3 cellular contexts compared by ENCODE assay signal in genomic region chr15:41485226-41485625, GRCh38.
TF ChIP-seq lines count a peak whose summit lies in the region.

No MANE protein-coding gene starts in this region.

TF ChIP-seq in IMR-90, 13 proteins besides CTCF, POLR2A, EP300 and RAD21:
- TF ChIP-seq MXI1 (IDR thresholded peaks at IDR 0.05; ENCODE audit: borderline replicate concordance, low read depth, low read length) (no peak), SMC3 (IDR thresholded peaks at IDR 0.05; ENCODE audit: low read depth, low read length) (no peak), CHD1 (IDR thresholded peaks at IDR 0.05; ENCODE audit: low read depth, low read length) (no peak)
TF ChIP-seq in IMR-90: peak in this region for 0.

TF ChIP-seq in WTC11, 78 proteins besides CTCF, POLR2A, EP300 and RAD21:
- TF ChIP-seq TEAD1 (CRISPR knock-in tag; IDR thresholded peaks at IDR 0.05) (no peak), ZNF416 (CRISPR knock-in tag; IDR thresholded peaks at IDR 0.05) (no peak), NR2C2 (CRISPR knock-in tag; IDR thresholded peaks at IDR 0.05) (no peak), HMGXB4 (CRISPR knock-in tag; IDR thresholded peaks at IDR 0.05) (no peak), OVOL2 (CRISPR knock-in tag; IDR thresholded peaks at IDR 0.05; ENCODE audit: borderline replicate concordance) (no peak), TP53 (CRISPR knock-in tag; IDR thresholded peaks at IDR 0.05) (no peak), KAT7 (CRISPR knock-in tag; IDR thresholded peaks at IDR 0.05; ENCODE audit: borderline replicate concordance) (no peak), NR3C1 (CRISPR knock-in tag; conservative IDR thresholded peaks at IDR 0.05; ENCODE audit: low read depth) (no peak), ATF2 (CRISPR knock-in tag; IDR thresholded peaks at IDR 0.05; ENCODE audit: borderline replicate concordance, low read depth) (no peak), MYBL2 (CRISPR knock-in tag; IDR thresholded peaks at IDR 0.05) (no peak), NFYB (CRISPR knock-in tag; conservative IDR thresholded peaks at IDR 0.05; ENCODE audit: low read depth) (no peak), EMX1 (CRISPR knock-in tag; IDR thresholded peaks at IDR 0.05) (no peak), IRF1 (CRISPR knock-in tag; IDR thresholded peaks at IDR 0.05) (no peak), ZNF671 (CRISPR knock-in tag; IDR thresholded peaks at IDR 0.05) (no peak), ATF1 (CRISPR knock-in tag; IDR thresholded peaks at IDR 0.05) (no peak), ATF3 (CRISPR knock-in tag; conservative IDR thresholded peaks at IDR 0.05) (no peak), SOX15 (CRISPR knock-in tag; IDR thresholded peaks at IDR 0.05) (no peak)

TF ChIP-seq in HepG2, 621 proteins besides CTCF, POLR2A, EP300 and RAD21:
- TF ChIP-seq KDM2A (CRISPR knock-in tag; IDR thresholded peaks at IDR 0.05; ENCODE audit: borderline replicate concordance, low read depth) (no peak), BATF2 (CRISPR knock-in tag; IDR thresholded peaks at IDR 0.05) (no peak), RXRA (CRISPR knock-in tag; IDR thresholded peaks at IDR 0.05) (no peak), SAP130 (CRISPR knock-in tag; IDR thresholded peaks at IDR 0.05; ENCODE audit: low read depth) (no peak), FOXA3 (CRISPR knock-in tag; IDR thresholded peaks at IDR 0.05) (no peak), ZFP82 (CRISPR knock-in tag; IDR thresholded peaks at IDR 0.05; ENCODE audit: borderline replicate concordance) (no peak), KLF12 (CRISPR knock-in tag; IDR thresholded peaks at IDR 0.05; ENCODE audit: borderline replicate concordance) (no peak), ARID2 (CRISPR knock-in tag; IDR thresholded peaks at IDR 0.05; ENCODE audit: borderline replicate concordance) (no peak), POLR2G (IDR thresholded peaks at IDR 0.05; ENCODE audit: low read depth, low read length) (no peak), REL (CRISPR knock-in tag; conservative IDR thresholded peaks at IDR 0.05) (no peak), ZNF101 (CRISPR knock-in tag; IDR thresholded peaks at IDR 0.05; ENCODE audit: borderline replicate concordance, low read depth) (no peak), CC2D1A (CRISPR knock-in tag; IDR thresholded peaks at IDR 0.05) (no peak), ZNF687 (CRISPR knock-in tag; IDR thresholded peaks at IDR 0.05) (no peak), MLX (CRISPR knock-in tag; IDR thresholded peaks at IDR 0.05) (no peak), ZMAT3 (CRISPR knock-in tag; conservative IDR thresholded peaks at IDR 0.05) (no peak), POLR2AphosphoS5 (IDR thresholded peaks at IDR 0.05; ENCODE audit: low read depth, low read length) (no peak), RXRB (CRISPR knock-in tag; IDR thresholded peaks at IDR 0.05; ENCODE audit: borderline replicate concordance) (no peak), ZKSCAN5 (CRISPR knock-in tag; IDR thresholded peaks at IDR 0.05) (no peak), SUZ12 (IDR thresholded peaks at IDR 0.05; ENCODE audit: low read depth, low read length) (no peak), MYC (CRISPR knock-in tag; IDR thresholded peaks at IDR 0.05; ENCODE audit: borderline replicate concordance) (no peak)
TF ChIP-seq in HepG2: peak in this region for 0.
